Comparison of ENCODE assay signal across 11 cellular contexts in genomic region chr7:112556633-112557032, GRCh38.
DNase-seq lines count a peak whose midpoint lies in the region; ATAC-seq, FAIRE-seq and TF ChIP-seq lines count a peak whose summit lies in the region.
"Had no signal": no experiment of that assay in that cellular context is flagged by ENCODE, and none has a peak within 500 bp of the region (broad histone marks: within the 10 kb centered on the region; RNA-seq: fewer than 3 reads in every experiment).

No MANE protein-coding gene starts in this region.

- TF ChIP-seq RAD21 in IMR-90 (IDR thresholded peaks at IDR 0.05; ENCODE audit: low read length): no peak

- FAIRE-seq in GM19239 (lab: Jason Lieb, UNC) (peak; percentile 51), H54 (lab: Jason Lieb, UNC) (no peak)

- DNase-seq in GM19239 (ENCODE audit: insufficient read length, low spot score) (no peak), IMR-90 (peak; percentile 3), NCI-H2107 treated with DMSO at 0.1 percent for 48 hours (lab: John Stamatoyannopoulos, UW; ENCODE audit: unreplicated experiment) (no peak), BE2C (no peak), H9 (no peak), H54 (ENCODE audit: insufficient read length, low spot score) (no peak)
- DNase-seq: hypothalamus, testis had no signal

- in situ Hi-C loops in IMR-90 (cut with MboI; ENCODE audit: low sequenced_read_pairs): loop anchor here (25.0 kb wide), 1 partner anchor 1131 kb away; no protein-coding TSS in a partner anchor

- H3K27me3 ChIP-seq in IMR-90 (ENCODE audit: control insufficient read depth, insufficient read depth, low read length) (no peaks in the 10 kb centered on the region; the same call in 1 of the 2 replicates), BE2C (no peaks in the 10 kb centered on the region), H9 (ENCODE audit: insufficient read depth, low read length) (no peaks in the 10 kb centered on the region)
- H3K27me3 ChIP-seq: SJSA1, testis had no signal

- no peak overlapping the region for H3K18ac ChIP-seq in IMR-90 (ENCODE audit: low read depth, low read length)
- H3K18ac ChIP-seq in H9 (ENCODE audit: insufficient read length, low read depth, low read length): no peak overlapping the region

- H3K23ac ChIP-seq in IMR-90 (ENCODE audit: low read depth, low read length) (no peak overlapping the region), H9 (ENCODE audit: insufficient read length, low read depth, low read length) (no peak overlapping the region)

- dilution Hi-C loops in IMR-90 (cut with HindIII; ENCODE audit: low sequenced_read_pairs, unreplicated experiment): no loop called here

- H3K27ac ChIP-seq in IMR-90 (ENCODE audit: insufficient read depth, low read length) (no peak overlapping the region), H9 (ENCODE audit: insufficient read length, low read depth, low read length) (no peak overlapping the region)
- H3K27ac ChIP-seq: SJSA1, testis had no signal

- peak overlapping the region in 1 of 3 experiments; percentile 30; a peak in 1 of 7 replicates for H3K27ac Mint-ChIP-seq in H9

- no peak overlapping the region for H3T11ph ChIP-seq in H9 (ENCODE audit: low read length)

- H3K56ac ChIP-seq in IMR-90 (ENCODE audit: extremely low read depth, insufficient read depth, low read length) (no peak overlapping the region), H9 (ENCODE audit: insufficient read length, low read depth, low read length) (no peak overlapping the region)

- H4K5ac ChIP-seq in IMR-90 (ENCODE audit: low read depth, low read length) (no peak overlapping the region), H9 (ENCODE audit: insufficient read length, low read depth, low read length) (no peak overlapping the region)

- no peaks in the 10 kb centered on the region for H3K27me3 Mint-ChIP-seq in H9 (ENCODE audit: low read depth)

- BruUV-seq in IMR-90 (replicated peaks; lab: Mats Ljungman, UMichigan): no TSS peak

- TF ChIP-seq CTCF in IMR-90 (conservative IDR thresholded peaks at IDR 0.05; ENCODE audit: low read depth, low read length) (no peak), BE2C (IDR thresholded peaks at IDR 0.05; ENCODE audit: low read depth, low read length) (no peak), H9 (conservative IDR thresholded peaks at IDR 0.05) (no peak)

- no peaks in the 10 kb centered on the region for H3K9me1 ChIP-seq in IMR-90 (ENCODE audit: insufficient read depth, low read length)

- H3K4ac ChIP-seq in IMR-90 (ENCODE audit: low read depth, low read length) (no peak overlapping the region), H9 (ENCODE audit: low read depth, low read length) (no peak overlapping the region)

- H3K9ac ChIP-seq in IMR-90 (ENCODE audit: low read depth, low read length): no peak overlapping the region
- no peak overlapping the region for H3K9ac ChIP-seq in H9 (ENCODE audit: extremely low read depth, insufficient read length, low read length)

- H3K4me2 ChIP-seq in IMR-90 (ENCODE audit: low read depth, low read length) (no peak overlapping the region), H9 (ENCODE audit: insufficient read depth, insufficient read length, low read length) (no peak overlapping the region)

- no peak overlapping the region for H4K91ac ChIP-seq in IMR-90 (ENCODE audit: insufficient read depth, low read depth, low read length)
- no peak overlapping the region for H4K91ac ChIP-seq in H9 (ENCODE audit: insufficient read length, low read depth, low read length)

- no peak overlapping the region for H2AK9ac ChIP-seq in IMR-90 (replicated peaks; ENCODE audit: low read depth, low read length, poor library complexity)

- TF ChIP-seq POLR2A in IMR-90 (IDR thresholded peaks at IDR 0.05; ENCODE audit: low read depth, low read length) (no peak), H54 (IDR thresholded peaks at IDR 0.05; ENCODE audit: low read depth, low read length) (no peak)

- POLR2A ChIA-PET in IMR-90 (lab: Charles Lee; ENCODE audit: unreplicated experiment): no interaction called here

- H4K8ac ChIP-seq in IMR-90 (ENCODE audit: low read depth in 2 of 2, low read length in 2 of 2): no peak overlapping the region
- no peak overlapping the region for H4K8ac ChIP-seq in H9 (replicated peaks; ENCODE audit: insufficient read length, low read depth, low read length)

- H3K79me1 ChIP-seq in IMR-90 (ENCODE audit: low read depth in 1 of 2, low read length in 2 of 2) (no peaks in the 10 kb centered on the region), H9 (ENCODE audit: insufficient read depth, low read depth, low read length, poor library complexity, severe bottlenecking) (no peaks in the 10 kb centered on the region)

- H2BK120ac ChIP-seq in IMR-90 (ENCODE audit: low read depth, low read length): no peak overlapping the region
- H2BK120ac ChIP-seq in H9 (ENCODE audit: low read depth, low read length, poor library complexity, severe bottlenecking): no peak overlapping the region

- no peaks in the 10 kb centered on the region for H3K36me3 Mint-ChIP-seq in H9 (ENCODE audit: insufficient read depth in 1 of 3, low read depth in 3 of 3)

- no peak overlapping the region for H2BK15ac ChIP-seq in IMR-90 (ENCODE audit: low read depth, low read length)
- H2BK15ac ChIP-seq in H9 (ENCODE audit: low read depth, low read length): no peak overlapping the region

- H2AFZ ChIP-seq in IMR-90 (replicated peaks; ENCODE audit: low read length, poor library complexity) (no peak overlapping the region), H9 (ENCODE audit: low read length) (no peak overlapping the region)

- no peaks in the 10 kb centered on the region for H3K79me2 ChIP-seq in H9 (ENCODE audit: insufficient read depth, low read length)

- peak; percentile 93 for ATAC-seq in HG02588 (IDR thresholded peaks at IDR 0.05; ENCODE audit: unreplicated experiment)
- ATAC-seq in IMR-90 (ENCODE audit: low read depth): no peak
- ATAC-seq in esophagus mucosa: peak; percentile 66

- H2AK5ac ChIP-seq in IMR-90 (ENCODE audit: low read depth, low read length) (no peak overlapping the region), H9 (ENCODE audit: insufficient read length, low read length) (no peak overlapping the region)

- H2BK5ac ChIP-seq in IMR-90 (ENCODE audit: low read depth, low read length, poor library complexity, severe bottlenecking) (no peak overlapping the region), H9 (ENCODE audit: insufficient read length, low read length) (no peak overlapping the region)

- H3K4me3 Mint-ChIP-seq in H9: no peak overlapping the region

- H3K4me1 Mint-ChIP-seq in H9: no peaks in the 10 kb centered on the region

- no peaks in the 10 kb centered on the region for H3K4me1 ChIP-seq in IMR-90 (ENCODE audit: control insufficient read depth, insufficient read depth, low read length)
- no peaks in the 10 kb centered on the region for H3K4me1 ChIP-seq in BE2C
- H3K4me1 ChIP-seq in H9 (ENCODE audit: insufficient read depth, low read length): no peaks in the 10 kb centered on the region
- H3K4me1 ChIP-seq: SJSA1, testis had no signal

- H3K9me3 Mint-ChIP-seq in H9: no peaks in the 10 kb centered on the region

- H2BK20ac ChIP-seq in IMR-90 (ENCODE audit: low read depth, low read length): no peak overlapping the region
- H2BK20ac ChIP-seq in H9 (ENCODE audit: low read depth, low read length, poor library complexity, severe bottlenecking): no peak overlapping the region

- H3K14ac ChIP-seq in IMR-90 (replicated peaks; ENCODE audit: low read depth, low read length) (no peak overlapping the region), H9 (ENCODE audit: insufficient read depth, low read length) (no peak overlapping the region)

- CTCF ChIA-PET in IMR-90 (lab: Yijun Ruan, JAX): no interaction called here

- no peak overlapping the region for H2BK12ac ChIP-seq in H9 (ENCODE audit: insufficient read length, low read depth, low read length)

- H3K36me3 ChIP-seq in IMR-90 (ENCODE audit: control insufficient read depth, insufficient read depth, low read length) (no peaks in the 10 kb centered on the region), BE2C (no peaks in the 10 kb centered on the region)
- H3K36me3 ChIP-seq: SJSA1 had no signal

- intact Hi-C loops in IMR-90 (cut with micrococcal nuclease): no loop called here

- WGBS in IMR-90 (ENCODE audit: extremely low coverage in 2 of 2, insufficient read length in 1 of 2), 2 experiments: no CpG with 5 or more reads among the region's 1 CpG
- WGBS in H9 (ENCODE audit: extremely low coverage, insufficient read length, low lambda C conversion rate): no CpG with 5 or more reads among the region's 1 CpG

- no peak overlapping the region for H3K4me3 ChIP-seq in IMR-90 (ENCODE audit: insufficient read depth, low read depth, low read length)
- no peak overlapping the region for H3K4me3 ChIP-seq in BE2C (ENCODE audit: low read depth, low read length)
- H3K4me3 ChIP-seq: SJSA1, testis had no signal

- H3K9me3 ChIP-seq in IMR-90 (ENCODE audit: control insufficient read depth, insufficient read depth, low read length): no peaks in the 10 kb centered on the region
- no peaks in the 10 kb centered on the region for H3K9me3 ChIP-seq in BE2C
- H3K9me3 ChIP-seq in H9 (ENCODE audit: control insufficient read depth, low read depth, low read length): no peaks in the 10 kb centered on the region
- H3K9me3 ChIP-seq: SJSA1, testis had no signal

- H4K20me1 ChIP-seq in IMR-90 (ENCODE audit: insufficient read depth, low read length) (no peaks in the 10 kb centered on the region), H9 (ENCODE audit: control insufficient read depth, insufficient read depth, insufficient read length) (no peaks in the 10 kb centered on the region)

- no peaks in the 10 kb centered on the region for H3K23me2 ChIP-seq in H9 (ENCODE audit: insufficient read length, low read depth, low read length, poor library complexity, severe bottlenecking)

TF ChIP-seq in IMR-90, 13 proteins besides CTCF, POLR2A, EP300 and RAD21:
- TF ChIP-seq NFE2L2 (IDR thresholded peaks at IDR 0.05; ENCODE audit: low read depth, low read length): no peak
- no peak for TF ChIP-seq RCOR1 (IDR thresholded peaks at IDR 0.05; ENCODE audit: insufficient replicate concordance, low read length)
- TF ChIP-seq RFX5 (IDR thresholded peaks at IDR 0.05; ENCODE audit: low read depth, low read length): no peak
- no peak for TF ChIP-seq CHD1 (IDR thresholded peaks at IDR 0.05; ENCODE audit: low read depth, low read length)
- no peak for TF ChIP-seq ELK1 (IDR thresholded peaks at IDR 0.05; ENCODE audit: borderline replicate concordance, low read depth, low read length)
- TF ChIP-seq MXI1 (IDR thresholded peaks at IDR 0.05; ENCODE audit: borderline replicate concordance, low read depth, low read length): no peak
- no peak for TF ChIP-seq SMC3 (IDR thresholded peaks at IDR 0.05; ENCODE audit: low read depth, low read length)
